ENCODE assay signal across 8 cellular contexts in genomic region chr19:3142292-3142670, GRCh38. TPM values are rescaled to one million over a fixed set of nuclear protein-coding genes. Genes with fewer than 3 reads are reported as not detected.
DNase-seq lines count a peak whose midpoint lies in the region; ATAC-seq and TF ChIP-seq lines count a peak whose summit lies in the region.

No MANE protein-coding gene starts in this region.

- H3K4me2 ChIP-seq in skeletal muscle satellite cell (ENCODE audit: low read length): peak overlapping the region; percentile 73

- no peak overlapping the region for H3K4me3 Mint-ChIP-seq in effector memory CD8-positive, alpha-beta T cell

- H3K9me3 ChIP-seq in RWPE2 (ENCODE audit: severe bottlenecking): no peaks in the 10 kb centered on the region
- peaks cover 3% of the 10 kb centered on the region for H3K9me3 ChIP-seq in skeletal muscle satellite cell (replicated peaks; ENCODE audit: low read length)

- H3K27ac ChIP-seq in RWPE2 (ENCODE audit: poor library complexity, severe bottlenecking): peak overlapping the region; percentile 97

- peaks cover 18% of the 10 kb centered on the region for H3K4me1 ChIP-seq in RWPE2 (ENCODE audit: insufficient read depth, poor library complexity, severe bottlenecking)
- peaks cover 20% of the 10 kb centered on the region for H3K4me1 ChIP-seq in skeletal muscle satellite cell (ENCODE audit: control insufficient read depth, insufficient read depth, low read length)

- no peaks in the 10 kb centered on the region for H3K36me3 Mint-ChIP-seq in effector memory CD8-positive, alpha-beta T cell (ENCODE audit: insufficient read depth)

- H3K27ac Mint-ChIP-seq in effector memory CD8-positive, alpha-beta T cell: peak overlapping the region; percentile 35 to 89

- H3K9me3 Mint-ChIP-seq in effector memory CD8-positive, alpha-beta T cell: no peaks in the 10 kb centered on the region

- H3K9ac ChIP-seq in skeletal muscle satellite cell (ENCODE audit: low read depth, low read length): peak overlapping the region; percentile 80

- peak; percentile 77 for ATAC-seq in RWPE2 (ENCODE audit: low read depth)
- peak; percentile 34 for ATAC-seq in effector memory CD8-positive, alpha-beta T cell (replicated peaks)
- no peak for ATAC-seq in GM21367 (IDR thresholded peaks at IDR 0.05; ENCODE audit: unreplicated experiment)
- no peak for ATAC-seq in HG03159 (IDR thresholded peaks at IDR 0.05; ENCODE audit: unreplicated experiment)

- peaks cover 45% of the 10 kb centered on the region for H3K36me3 ChIP-seq in RWPE2 (ENCODE audit: low read depth)
- no peaks in the 10 kb centered on the region for H3K36me3 ChIP-seq in skeletal muscle satellite cell (ENCODE audit: insufficient read depth, low read length)

- DNase-seq in GF-D8 (lab: John Stamatoyannopoulos, UW): peak; percentile 70
- DNase-seq in RWPE2 (ENCODE audit: low spot score): peak; percentile 75
- no peak for DNase-seq in effector memory CD8-positive, alpha-beta T cell
- no peak for DNase-seq in NCI-H187 (lab: John Stamatoyannopoulos, UW)
- DNase-seq in cerebellar cortex (ENCODE audit: low spot score): no peak

- H3K4me3 ChIP-seq in RWPE2 (ENCODE audit: severe bottlenecking): no peak overlapping the region
- no peak overlapping the region for H3K4me3 ChIP-seq in skeletal muscle satellite cell (ENCODE audit: low read length)

- H3K4me1 Mint-ChIP-seq in effector memory CD8-positive, alpha-beta T cell (ENCODE audit: low read depth in 2 of 2): peaks cover 6 to 23% of the 10 kb centered on the region in 2 donors

- H3K27me3 Mint-ChIP-seq in effector memory CD8-positive, alpha-beta T cell: peaks cover 0 to under 1% of the 10 kb centered on the region in 2 donors

- H3K27me3 ChIP-seq in RWPE2 (ENCODE audit: insufficient read depth, poor library complexity, severe bottlenecking) (no peaks in the 10 kb centered on the region), skeletal muscle satellite cell (ENCODE audit: control insufficient read depth, insufficient read depth, low read length) (no peaks in the 10 kb centered on the region)

- no peak for TF ChIP-seq CTCF in RWPE2 (IDR thresholded peaks at IDR 0.05; ENCODE audit: poor library complexity, severe bottlenecking)

RNA-seq across cellular contexts. Expression of gene GNA15, which starts 6.4 kb away (rescaled TPM):
- not detected in 2 replicates for total RNA-seq in skeletal muscle satellite cell (2012; rRNA removed)

RNA-seq across cellular contexts. Expression of gene S1PR4, which starts 36.3 kb away (rescaled TPM):
- total RNA-seq in skeletal muscle satellite cell (2012; rRNA removed): not detected in 2 replicates

RNA-seq across cellular contexts. Expression of gene NCLN, which starts 43.4 kb away (rescaled TPM):
- total RNA-seq in skeletal muscle satellite cell (2012; rRNA removed): 76.8 and 97.6 TPM in 2 replicates

RNA-seq across cellular contexts. Expression of gene GNA11, which starts 48.1 kb away (rescaled TPM):
- 51.0 and 61.8 TPM in 2 replicates for total RNA-seq in skeletal muscle satellite cell (2012; rRNA removed)

Comparison
In these comparisons a context has a peak if more than half of its experiments do, and no peak if none do; other contexts are left out.
1. DNase-seq: peak in GF-D8 (single experiment) and RWPE2 (single experiment); none in effector memory CD8-positive, alpha-beta T cell (0 of 3), NCI-H187 (0 of 2) and cerebellar cortex (single experiment).
2. ATAC-seq: peak in RWPE2 (single experiment) and effector memory CD8-positive, alpha-beta T cell (single experiment); none in GM21367 (single experiment) and HG03159 (single experiment).